18 cellular contexts compared by ENCODE assay signal in genomic region chr11:113506461-113506860, GRCh38. TPM values are rescaled to one million over a fixed set of nuclear protein-coding genes. Genes with fewer than 3 reads are reported as not detected.
"Had no signal": no experiment of that assay in that cellular context is flagged by ENCODE, and none has a peak within 500 bp of the region (broad histone marks: within the 10 kb centered on the region; RNA-seq: fewer than 3 reads in every experiment).

No MANE protein-coding gene starts in this region.

- H3K9me3 ChIP-seq: heart right ventricle, prostate gland, right atrium auricular region, testis, upper lobe of left lung had no signal

- ATAC-seq: WTC11 had no signal

- H3K27ac Mint-ChIP-seq: activated CD4-positive, alpha-beta memory T cell treated with anti-CD3 and anti-CD28 coated beads for 36 hours; activated naive CD8-positive, alpha-beta T cell; activated T-helper 1 cell treated with anti-CD3 and anti-CD28 coated beads, Interleukin-12 subunit alpha, Interleukin-12 subunit beta, Interleukin-2, Interleukin-4 antibody, amounts not matched to agents 30 ng/mL and 10 ng/mL and 1 ng/mL, durations not matched to agents 14 hours and 24 hours and 36 hours; stimulated activated naive CD8-positive, alpha-beta T cell treated with anti-CD3 and anti-CD28 coated beads, Interleukin-15, Interleukin-2, amounts not matched to agents 100 ng/mL and 50 ng/mL, for 24 hours; WTC11 had no signal

- DNase-seq: activated CD4-positive, alpha-beta memory T cell treated with anti-CD3 and anti-CD28 coated beads for 36 hours; activated CD4-positive, alpha-beta T cell treated with anti-CD3 and anti-CD28 coated beads for 4 hours; activated gamma-delta T cell treated with Interleukin-2 at 50 U/mL for 16 hours; activated T-cell treated with anti-CD3 and anti-CD28 coated beads for 4 hours; heart right ventricle; left cardiac atrium; upper lobe of left lung had no signal

- H3K4me1 ChIP-seq: prostate gland, right atrium auricular region, testis, upper lobe of left lung had no signal

- H3K4me1 Mint-ChIP-seq: WTC11 had no signal

- H3K27me3 ChIP-seq: right atrium auricular region, testis, upper lobe of left lung had no signal

- H3K36me3 Mint-ChIP-seq: activated CD4-positive, alpha-beta memory T cell treated with anti-CD3 and anti-CD28 coated beads for 36 hours; activated naive CD8-positive, alpha-beta T cell; WTC11 had no signal

- H3K4me3 ChIP-seq: heart right ventricle, lung, prostate gland, right atrium auricular region, SK-N-MC, testis, upper lobe of left lung had no signal

- H3K9me3 Mint-ChIP-seq: activated CD4-positive, alpha-beta memory T cell treated with anti-CD3 and anti-CD28 coated beads for 36 hours; activated T-helper 1 cell treated with anti-CD3 and anti-CD28 coated beads, Interleukin-12 subunit alpha, Interleukin-12 subunit beta, Interleukin-2, Interleukin-4 antibody, amounts not matched to agents 30 ng/mL and 10 ng/mL and 1 ng/mL, durations not matched to agents 14 hours and 24 hours and 36 hours; stimulated activated naive CD8-positive, alpha-beta T cell treated with anti-CD3 and anti-CD28 coated beads, Interleukin-15, Interleukin-2, amounts not matched to agents 100 ng/mL and 50 ng/mL, for 24 hours; WTC11 had no signal

- H3K36me3 ChIP-seq: heart right ventricle, prostate gland, right atrium auricular region, upper lobe of left lung had no signal

- H3K4me3 Mint-ChIP-seq: activated CD4-positive, alpha-beta memory T cell treated with anti-CD3 and anti-CD28 coated beads for 36 hours; activated naive CD8-positive, alpha-beta T cell; activated T-helper 1 cell treated with anti-CD3 and anti-CD28 coated beads, Interleukin-12 subunit alpha, Interleukin-12 subunit beta, Interleukin-2, Interleukin-4 antibody, amounts not matched to agents 30 ng/mL and 10 ng/mL and 1 ng/mL, durations not matched to agents 14 hours and 24 hours and 36 hours; stimulated activated naive CD8-positive, alpha-beta T cell treated with anti-CD3 and anti-CD28 coated beads, Interleukin-15, Interleukin-2, amounts not matched to agents 100 ng/mL and 50 ng/mL, for 24 hours; WTC11 had no signal

- H3K27ac ChIP-seq: heart right ventricle, prostate gland, right atrium auricular region, SK-N-MC, upper lobe of left lung had no signal

RNA-seq across cellular contexts. Expression of gene DRD2, which starts 31.3 kb away (rescaled TPM):
- total RNA-seq: activated CD4-positive, alpha-beta memory T cell treated with anti-CD3 and anti-CD28 coated beads for 36 hours; activated T-helper 1 cell treated with anti-CD3 and anti-CD28 coated beads, Interleukin-12 subunit alpha, Interleukin-12 subunit beta, Interleukin-2, Interleukin-4 antibody, amounts not matched to agents 30 ng/mL and 10 ng/mL and 1 ng/mL, durations not matched to agents 14 hours and 24 hours and 36 hours; cardiac septum; right atrium auricular region; T-helper 2 cell treated with Interferon-gamma antibody and Interleukin-4, amounts not matched to agents 100 ng/mL and 5 ng/mL, for 36 hours had no signal
